ENCODE assay signal across 8 cellular contexts in the genomic region with DNA sequence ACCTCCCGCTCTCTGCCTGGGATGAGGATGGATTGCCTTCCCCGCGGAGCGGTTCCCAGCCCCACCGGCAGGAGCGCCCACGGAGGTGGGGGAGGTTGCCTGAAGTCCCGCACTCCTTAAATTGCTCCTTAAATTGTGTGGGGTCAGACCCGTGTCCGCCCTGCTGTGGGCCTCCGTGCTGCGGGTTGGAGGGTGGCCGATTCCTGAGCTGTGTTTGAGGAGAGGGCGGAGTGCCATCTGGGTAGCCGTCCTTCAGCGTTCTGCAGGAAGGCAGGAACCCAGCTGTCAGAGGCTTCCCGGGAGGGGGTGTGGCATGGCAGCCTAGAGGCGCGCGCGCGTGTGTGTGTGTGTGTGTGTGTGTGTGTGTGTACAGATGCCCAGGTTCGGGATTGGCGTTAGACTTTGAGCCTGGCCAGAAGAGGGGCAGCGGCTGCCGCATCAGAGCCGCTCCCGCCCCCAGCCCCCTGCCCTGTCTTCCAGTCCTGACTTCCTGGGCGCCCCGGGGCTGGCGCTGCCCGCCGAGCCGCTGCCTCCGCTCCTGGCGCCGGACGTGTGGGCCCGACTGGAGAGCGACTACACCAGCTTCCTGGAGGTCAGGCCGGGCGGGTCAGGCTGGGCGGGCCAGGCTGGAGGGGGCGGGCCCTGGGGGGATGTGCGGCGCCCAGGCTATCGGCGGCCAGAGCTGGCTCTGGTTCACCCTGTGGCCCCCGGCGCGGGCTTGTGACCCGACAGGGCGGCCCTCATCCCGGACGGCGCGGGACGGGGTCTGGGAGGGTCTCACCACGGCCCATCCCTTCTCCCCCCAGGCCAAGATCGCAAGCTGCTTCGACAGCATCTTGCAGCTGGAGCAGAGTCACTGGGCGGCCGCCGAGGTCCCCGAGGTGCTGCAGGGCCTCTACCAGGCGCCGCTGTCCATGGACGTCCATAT. TPM values are rescaled to one million over a fixed set of nuclear protein-coding genes. Genes with fewer than 3 reads are reported as not detected.
DNase-seq lines count a peak whose midpoint lies in the region; ATAC-seq and TF ChIP-seq lines count a peak whose summit lies in the region.

No MANE protein-coding gene starts in this region.

- no peak overlapping the region for H3K9ac ChIP-seq in mammary epithelial cell (ENCODE audit: insufficient read depth, low read length)

- H3K4me3 ChIP-seq in mammary epithelial cell (replicated peaks in 1 of 3; ENCODE audit: insufficient read depth in 1 of 3, low read depth in 2 of 3, low read length in 3 of 3) (peak overlapping the region in 1 of 3 experiments; percentile 22), mesodermal cell (ENCODE audit: extremely low read depth, insufficient read depth, low read length, poor library complexity, severe bottlenecking) (peak overlapping the region; percentile 23), thyroid gland (replicated peaks in 1 of 3) (no peak overlapping the region)

- POLR2A ChIA-PET in activated CD8-positive, alpha-beta T cell treated with anti-CD3 and anti-CD28 coated beads, Interleukin-2, amount 10 ng/mL, durations not matched to agents 7 days and 5 days (lab: Charles Lee): no interaction called here

- intact Hi-C loops in mammary epithelial cell (cut with micrococcal nuclease): no loop called here
- intact Hi-C loops in thyroid gland (cut with DNase I): loop anchor here (5.0 kb wide), 1 partner anchor 189 kb away; no protein-coding TSS in a partner anchor

- H3K36me3 ChIP-seq in mammary epithelial cell (ENCODE audit: insufficient read depth, low read length) (no peaks in the 10 kb centered on the region), mesodermal cell (ENCODE audit: control insufficient read depth, insufficient read depth, low read length) (no peaks in the 10 kb centered on the region), thyroid gland (no peaks in the 10 kb centered on the region)

- H3K9me3 Mint-ChIP-seq in activated CD8-positive, alpha-beta T cell treated with anti-CD3 and anti-CD28 coated beads, Interleukin-2, amount 10 ng/mL, durations not matched to agents 7 days and 5 days (ENCODE audit: insufficient read depth): no peaks in the 10 kb centered on the region

- H3K4me1 ChIP-seq in mammary epithelial cell (ENCODE audit: insufficient read depth, low read length) (peaks cover 14% of the 10 kb centered on the region), mesodermal cell (ENCODE audit: control insufficient read depth, insufficient read depth, low read length, poor library complexity, severe bottlenecking) (peaks cover 23% of the 10 kb centered on the region), thyroid gland (peaks cover 0 to 30% of the 10 kb centered on the region in 2 donors)

- TF ChIP-seq CTCF in mammary epithelial cell (conservative IDR thresholded peaks at IDR 0.05 in 1 of 2, IDR thresholded peaks at IDR 0.05 in 1 of 2; ENCODE audit: extremely low read depth in 1 of 2, insufficient read depth in 1 of 2, low read depth in 1 of 2, low read length in 2 of 2) (no peak), thyroid gland (IDR thresholded peaks at IDR 0.05) (no peak)

- H3K27ac ChIP-seq in mammary epithelial cell (ENCODE audit: insufficient read depth, low read depth, low read length) (no peak overlapping the region), mesodermal cell (ENCODE audit: low read depth, low read length, severe bottlenecking) (no peak overlapping the region), thyroid gland (no peak overlapping the region)

- CTCF ChIA-PET in mammary epithelial cell (lab: Charles Lee; ENCODE audit: low non-redundant PET): no interaction called here
- CTCF ChIA-PET in activated CD8-positive, alpha-beta T cell treated with anti-CD3 and anti-CD28 coated beads, Interleukin-2, amount 10 ng/mL, durations not matched to agents 7 days and 5 days (lab: Charles Lee): interaction anchor here (0.9 to 2.8 kb wide), 8 partner anchors 8 to 722 kb away, joined by 3 to 36 read pairs (median 10); a partner anchor contains a TSS

- H3K4me1 Mint-ChIP-seq in activated CD8-positive, alpha-beta T cell treated with anti-CD3 and anti-CD28 coated beads, Interleukin-2, amount 10 ng/mL, durations not matched to agents 7 days and 5 days (ENCODE audit: low read depth): peaks cover 6% of the 10 kb centered on the region

- H3K27me3 Mint-ChIP-seq in activated CD8-positive, alpha-beta T cell treated with anti-CD3 and anti-CD28 coated beads, Interleukin-2, amount 10 ng/mL, durations not matched to agents 7 days and 5 days (ENCODE audit: low read depth): peaks cover 30% of the 10 kb centered on the region

- H4K20me1 ChIP-seq in mammary epithelial cell (ENCODE audit: insufficient read depth, low read length): peaks cover 3% of the 10 kb centered on the region

- peak overlapping the region; percentile 72 for H3K4me2 ChIP-seq in mammary epithelial cell (ENCODE audit: insufficient read depth, low read depth, low read length)

- 5% methylated on average over 30 of the region's 68 CpGs for WGBS in mammary epithelial cell (ENCODE audit: low coverage, missing lambda C conversion rate)
- WGBS in mesodermal cell (ENCODE audit: insufficient coverage in 2 of 2), 2 experiments: 11 to 14% methylated on average over 31 to 60 of the region's 68 CpGs
- WGBS in thyroid gland, 2 donors: 11 to 24% methylated on average over 15 to 17 of the region's 68 CpGs

- H3K4me3 Mint-ChIP-seq in activated CD8-positive, alpha-beta T cell treated with anti-CD3 and anti-CD28 coated beads, Interleukin-2, amount 10 ng/mL, durations not matched to agents 7 days and 5 days: no peak overlapping the region

- H3K36me3 Mint-ChIP-seq in activated CD8-positive, alpha-beta T cell treated with anti-CD3 and anti-CD28 coated beads, Interleukin-2, amount 10 ng/mL, durations not matched to agents 7 days and 5 days (ENCODE audit: low read depth): no peaks in the 10 kb centered on the region

- no peaks in the 10 kb centered on the region for H3K79me2 ChIP-seq in mammary epithelial cell (ENCODE audit: insufficient read depth, low read length)

- no peak for ATAC-seq in activated CD8-positive, alpha-beta T cell treated with anti-CD3 and anti-CD28 coated beads, Interleukin-2, amount 10 ng/mL, durations not matched to agents 7 days and 5 days
- no peak for ATAC-seq in GM21529 (IDR thresholded peaks at IDR 0.05; ENCODE audit: unreplicated experiment)

- peak overlapping the region; percentile 31 for H2AFZ ChIP-seq in mammary epithelial cell (ENCODE audit: low read depth, low read length)

- in situ Hi-C loops in mammary epithelial cell (cut with MboI; ENCODE audit: low sequenced_read_pairs in 2 of 2): loop anchor here in 1 of 2 donors (10.0 kb wide), 1 partner anchor 181 kb away; no protein-coding TSS in a partner anchor

- BruUV-seq in mammary epithelial cell (replicated peaks; lab: Mats Ljungman, UMichigan): no TSS peak

- H3K27me3 ChIP-seq in mammary epithelial cell (ENCODE audit: insufficient read depth, low read length): peaks cover 30% of the 10 kb centered on the region
- peaks cover 9% of the 10 kb centered on the region for H3K27me3 ChIP-seq in thyroid gland

- DNase-seq in DMS153 (lab: John Stamatoyannopoulos, UW): peak; percentile 24
- no peak for DNase-seq in DMS153 treated with DMSO at 0.1 percent for 48 hours (lab: John Stamatoyannopoulos, UW; ENCODE audit: unreplicated experiment)
- DNase-seq in NCI-H2227 (lab: John Stamatoyannopoulos, UW; ENCODE audit: unreplicated experiment): peak; percentile 86
- DNase-seq in mammary epithelial cell: peak; percentile 48
- DNase-seq in thyroid gland: no peak
- no peak for DNase-seq in activated CD8-positive, alpha-beta T cell treated with anti-CD3 and anti-CD28 coated beads, Interleukin-2, amount 10 ng/mL, durations not matched to agents 7 days and 5 days

- TF ChIP-seq POLR2A in thyroid gland (IDR thresholded peaks at IDR 0.05): no peak

- dilution Hi-C loops in mammary epithelial cell (cut with HindIII; ENCODE audit: low sequenced_read_pairs): no loop called here

- H3K27ac Mint-ChIP-seq in activated CD8-positive, alpha-beta T cell treated with anti-CD3 and anti-CD28 coated beads, Interleukin-2, amount 10 ng/mL, durations not matched to agents 7 days and 5 days: no peak overlapping the region

- H3K9me3 ChIP-seq in mammary epithelial cell (replicated peaks; ENCODE audit: insufficient read depth, low read length): no peaks in the 10 kb centered on the region
- H3K9me3 ChIP-seq in mesodermal cell (ENCODE audit: control insufficient read depth, low read length): no peaks in the 10 kb centered on the region
- no peaks in the 10 kb centered on the region for H3K9me3 ChIP-seq in thyroid gland

RNA-seq across cellular contexts. Expression of a gene that starts 9.2 kb away (rescaled TPM):
- total RNA-seq in mammary epithelial cell (not detected), thyroid gland (under 1 TPM in 2 of 4 donors, not detected in 2; 0.44 to 0.78 TPM)
- polyA plus RNA-seq in mammary epithelial cell: not detected
- not detected for polyA minus RNA-seq in mammary epithelial cell
- not detected for polyA plus RNA-seq in mesodermal cell (2013, experiment 1 of 2)
- not detected for polyA plus RNA-seq in mesodermal cell (2013, experiment 2 of 2)
- not detected for total RNA-seq in activated CD8-positive, alpha-beta T cell treated with anti-CD3 and anti-CD28 coated beads, Interleukin-2, amount 10 ng/mL, durations not matched to agents 7 days and 5 days

RNA-seq across cellular contexts. Expression of a gene that starts 19.5 kb away (rescaled TPM):
- total RNA-seq in mammary epithelial cell: 1 to 10 TPM; 1.8 to 3.3 TPM
- 0.14 TPM for polyA plus RNA-seq in mammary epithelial cell
- polyA minus RNA-seq in mammary epithelial cell: not detected
- polyA plus RNA-seq in mesodermal cell (2013, experiment 1 of 2): 56.6 TPM
- 42.3 TPM for polyA plus RNA-seq in mesodermal cell (2013, experiment 2 of 2)
- 10 to 100 TPM; 28.6 to 37.2 (median 31.2) TPM for total RNA-seq in thyroid gland
- under 1 TPM; 0.23 to 0.71 TPM for total RNA-seq in activated CD8-positive, alpha-beta T cell treated with anti-CD3 and anti-CD28 coated beads, Interleukin-2, amount 10 ng/mL, durations not matched to agents 7 days and 5 days

RNA-seq across cellular contexts. Expression of a gene that starts 19.7 kb away (rescaled TPM):
- total RNA-seq in mammary epithelial cell (not detected), thyroid gland (not detected)
- polyA plus RNA-seq in mammary epithelial cell: not detected
- not detected for polyA minus RNA-seq in mammary epithelial cell
- not detected for polyA plus RNA-seq in mesodermal cell (2013, experiment 1 of 2)
- not detected for polyA plus RNA-seq in mesodermal cell (2013, experiment 2 of 2)
- not detected for total RNA-seq in activated CD8-positive, alpha-beta T cell treated with anti-CD3 and anti-CD28 coated beads, Interleukin-2, amount 10 ng/mL, durations not matched to agents 7 days and 5 days

RNA-seq across cellular contexts. Expression of a gene that starts 46.4 kb away (rescaled TPM):
- total RNA-seq in mammary epithelial cell (10 to 100 TPM; 73.5 to 82.5 TPM), thyroid gland (100 to 1,000 TPM in 2 of 4 donors, 10 to 100 TPM in 2; 90.7 to 153 (median 101) TPM)
- 52.4 TPM for polyA plus RNA-seq in mammary epithelial cell
- 196 TPM for polyA minus RNA-seq in mammary epithelial cell
- polyA plus RNA-seq in mesodermal cell (2013, experiment 1 of 2): 110 TPM
- 93.0 TPM for polyA plus RNA-seq in mesodermal cell (2013, experiment 2 of 2)
- total RNA-seq in activated CD8-positive, alpha-beta T cell treated with anti-CD3 and anti-CD28 coated beads, Interleukin-2, amount 10 ng/mL, durations not matched to agents 7 days and 5 days: under 1 TPM; 0.13 to 0.16 TPM

Comparison
In these comparisons a context has a peak if more than half of its experiments do, and no peak if none do; other contexts are left out.
1. DNase-seq: peak in DMS153 (single experiment), NCI-H2227 (single experiment) and mammary epithelial cell (single experiment); none in DMS153 treated with DMSO at 0.1 percent for 48 hours (single experiment), thyroid gland (0 of 2) and activated CD8-positive, alpha-beta T cell treated with anti-CD3 and anti-CD28 coated beads, Interleukin-2, amount 10 ng/mL, durations not matched to agents 7 days and 5 days (single experiment).
2. RNA of a gene that starts 19.5 kb away (total RNA-seq): 28.6 to 37.2 TPM in thyroid gland; 1.8 to 3.3 TPM in mammary epithelial cell and 0.23 to 0.71 TPM in activated CD8-positive, alpha-beta T cell treated with anti-CD3 and anti-CD28 coated beads, Interleukin-2, amount 10 ng/mL, durations not matched to agents 7 days and 5 days; every median in the first group is over 4 times any median in the second.